1 cellular context compared by ENCODE assay signal in the genomic region with DNA sequence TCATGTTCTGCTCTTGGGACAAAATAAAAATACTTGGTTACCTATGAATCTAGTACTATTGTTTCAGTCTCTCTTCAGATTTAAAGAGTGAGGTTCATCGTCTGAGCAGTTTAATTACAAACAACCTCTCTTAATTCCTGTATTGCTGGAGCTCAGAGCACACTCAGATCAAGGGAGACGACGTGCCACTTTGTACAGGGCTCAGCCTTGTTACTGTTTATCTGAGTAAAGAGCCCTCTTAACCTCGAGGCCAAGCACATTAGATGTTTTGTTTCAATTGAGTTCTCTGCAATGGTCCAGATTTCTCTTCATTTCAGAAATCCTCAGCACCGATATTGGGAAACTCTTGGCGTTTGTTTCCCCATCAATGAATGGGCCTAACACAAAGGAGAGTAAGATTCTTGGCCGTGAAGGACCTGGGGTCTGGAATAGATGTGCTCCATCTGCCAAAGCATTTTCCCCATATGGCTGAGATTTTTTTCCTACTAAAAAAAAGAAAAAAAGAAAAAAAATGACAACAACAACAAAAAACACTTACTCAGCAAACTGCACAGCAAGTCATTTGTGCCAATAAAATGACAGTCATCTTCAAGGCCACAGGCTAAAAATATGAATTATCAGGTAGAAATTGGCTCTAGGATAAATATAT.
TF ChIP-seq lines count a peak whose summit lies in the region.

No MANE protein-coding gene starts in this region.

TF ChIP-seq in K562, 482 proteins besides CTCF, POLR2A, EP300 and RAD21 (continued from another document):
- TF ChIP-seq, protein P1, sequence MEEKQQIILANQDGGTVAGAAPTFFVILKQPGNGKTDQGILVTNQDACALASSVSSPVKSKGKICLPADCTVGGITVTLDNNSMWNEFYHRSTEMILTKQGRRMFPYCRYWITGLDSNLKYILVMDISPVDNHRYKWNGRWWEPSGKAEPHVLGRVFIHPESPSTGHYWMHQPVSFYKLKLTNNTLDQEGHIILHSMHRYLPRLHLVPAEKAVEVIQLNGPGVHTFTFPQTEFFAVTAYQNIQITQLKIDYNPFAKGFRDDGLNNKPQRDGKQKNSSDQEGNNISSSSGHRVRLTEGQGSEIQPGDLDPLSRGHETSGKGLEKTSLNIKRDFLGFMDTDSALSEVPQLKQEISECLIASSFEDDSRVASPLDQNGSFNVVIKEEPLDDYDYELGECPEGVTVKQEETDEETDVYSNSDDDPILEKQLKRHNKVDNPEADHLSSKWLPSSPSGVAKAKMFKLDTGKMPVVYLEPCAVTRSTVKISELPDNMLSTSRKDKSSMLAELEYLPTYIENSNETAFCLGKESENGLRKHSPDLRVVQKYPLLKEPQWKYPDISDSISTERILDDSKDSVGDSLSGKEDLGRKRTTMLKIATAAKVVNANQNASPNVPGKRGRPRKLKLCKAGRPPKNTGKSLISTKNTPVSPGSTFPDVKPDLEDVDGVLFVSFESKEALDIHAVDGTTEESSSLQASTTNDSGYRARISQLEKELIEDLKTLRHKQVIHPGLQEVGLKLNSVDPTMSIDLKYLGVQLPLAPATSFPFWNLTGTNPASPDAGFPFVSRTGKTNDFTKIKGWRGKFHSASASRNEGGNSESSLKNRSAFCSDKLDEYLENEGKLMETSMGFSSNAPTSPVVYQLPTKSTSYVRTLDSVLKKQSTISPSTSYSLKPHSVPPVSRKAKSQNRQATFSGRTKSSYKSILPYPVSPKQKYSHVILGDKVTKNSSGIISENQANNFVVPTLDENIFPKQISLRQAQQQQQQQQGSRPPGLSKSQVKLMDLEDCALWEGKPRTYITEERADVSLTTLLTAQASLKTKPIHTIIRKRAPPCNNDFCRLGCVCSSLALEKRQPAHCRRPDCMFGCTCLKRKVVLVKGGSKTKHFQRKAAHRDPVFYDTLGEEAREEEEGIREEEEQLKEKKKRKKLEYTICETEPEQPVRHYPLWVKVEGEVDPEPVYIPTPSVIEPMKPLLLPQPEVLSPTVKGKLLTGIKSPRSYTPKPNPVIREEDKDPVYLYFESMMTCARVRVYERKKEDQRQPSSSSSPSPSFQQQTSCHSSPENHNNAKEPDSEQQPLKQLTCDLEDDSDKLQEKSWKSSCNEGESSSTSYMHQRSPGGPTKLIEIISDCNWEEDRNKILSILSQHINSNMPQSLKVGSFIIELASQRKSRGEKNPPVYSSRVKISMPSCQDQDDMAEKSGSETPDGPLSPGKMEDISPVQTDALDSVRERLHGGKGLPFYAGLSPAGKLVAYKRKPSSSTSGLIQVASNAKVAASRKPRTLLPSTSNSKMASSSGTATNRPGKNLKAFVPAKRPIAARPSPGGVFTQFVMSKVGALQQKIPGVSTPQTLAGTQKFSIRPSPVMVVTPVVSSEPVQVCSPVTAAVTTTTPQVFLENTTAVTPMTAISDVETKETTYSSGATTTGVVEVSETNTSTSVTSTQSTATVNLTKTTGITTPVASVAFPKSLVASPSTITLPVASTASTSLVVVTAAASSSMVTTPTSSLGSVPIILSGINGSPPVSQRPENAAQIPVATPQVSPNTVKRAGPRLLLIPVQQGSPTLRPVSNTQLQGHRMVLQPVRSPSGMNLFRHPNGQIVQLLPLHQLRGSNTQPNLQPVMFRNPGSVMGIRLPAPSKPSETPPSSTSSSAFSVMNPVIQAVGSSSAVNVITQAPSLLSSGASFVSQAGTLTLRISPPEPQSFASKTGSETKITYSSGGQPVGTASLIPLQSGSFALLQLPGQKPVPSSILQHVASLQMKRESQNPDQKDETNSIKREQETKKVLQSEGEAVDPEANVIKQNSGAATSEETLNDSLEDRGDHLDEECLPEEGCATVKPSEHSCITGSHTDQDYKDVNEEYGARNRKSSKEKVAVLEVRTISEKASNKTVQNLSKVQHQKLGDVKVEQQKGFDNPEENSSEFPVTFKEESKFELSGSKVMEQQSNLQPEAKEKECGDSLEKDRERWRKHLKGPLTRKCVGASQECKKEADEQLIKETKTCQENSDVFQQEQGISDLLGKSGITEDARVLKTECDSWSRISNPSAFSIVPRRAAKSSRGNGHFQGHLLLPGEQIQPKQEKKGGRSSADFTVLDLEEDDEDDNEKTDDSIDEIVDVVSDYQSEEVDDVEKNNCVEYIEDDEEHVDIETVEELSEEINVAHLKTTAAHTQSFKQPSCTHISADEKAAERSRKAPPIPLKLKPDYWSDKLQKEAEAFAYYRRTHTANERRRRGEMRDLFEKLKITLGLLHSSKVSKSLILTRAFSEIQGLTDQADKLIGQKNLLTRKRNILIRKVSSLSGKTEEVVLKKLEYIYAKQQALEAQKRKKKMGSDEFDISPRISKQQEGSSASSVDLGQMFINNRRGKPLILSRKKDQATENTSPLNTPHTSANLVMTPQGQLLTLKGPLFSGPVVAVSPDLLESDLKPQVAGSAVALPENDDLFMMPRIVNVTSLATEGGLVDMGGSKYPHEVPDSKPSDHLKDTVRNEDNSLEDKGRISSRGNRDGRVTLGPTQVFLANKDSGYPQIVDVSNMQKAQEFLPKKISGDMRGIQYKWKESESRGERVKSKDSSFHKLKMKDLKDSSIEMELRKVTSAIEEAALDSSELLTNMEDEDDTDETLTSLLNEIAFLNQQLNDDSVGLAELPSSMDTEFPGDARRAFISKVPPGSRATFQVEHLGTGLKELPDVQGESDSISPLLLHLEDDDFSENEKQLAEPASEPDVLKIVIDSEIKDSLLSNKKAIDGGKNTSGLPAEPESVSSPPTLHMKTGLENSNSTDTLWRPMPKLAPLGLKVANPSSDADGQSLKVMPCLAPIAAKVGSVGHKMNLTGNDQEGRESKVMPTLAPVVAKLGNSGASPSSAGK (IDR thresholded peaks at IDR 0.05), result no peak
- TF ChIP-seq ZNF263 (CRISPR knock-in tag; IDR thresholded peaks at IDR 0.05; ENCODE audit: borderline replicate concordance) (no peak), DDX20 (tag; IDR thresholded peaks at IDR 0.05; ENCODE audit: low read depth) (no peak), PCBP2 (IDR thresholded peaks at IDR 0.05; ENCODE audit: low read depth, low read length, poor library complexity, severe bottlenecking) (no peak), STAT5A (IDR thresholded peaks at IDR 0.05; ENCODE audit: borderline replicate concordance, low read length) (no peak), TCF3 (CRISPR knock-in tag; IDR thresholded peaks at IDR 0.05) (no peak), PML (IDR thresholded peaks at IDR 0.05; ENCODE audit: low read length) (no peak), KLF1 (tag; IDR thresholded peaks at IDR 0.05) (no peak), ZNF57 (CRISPR knock-in tag; IDR thresholded peaks at IDR 0.05) (no peak)
